In the genomic region with DNA sequence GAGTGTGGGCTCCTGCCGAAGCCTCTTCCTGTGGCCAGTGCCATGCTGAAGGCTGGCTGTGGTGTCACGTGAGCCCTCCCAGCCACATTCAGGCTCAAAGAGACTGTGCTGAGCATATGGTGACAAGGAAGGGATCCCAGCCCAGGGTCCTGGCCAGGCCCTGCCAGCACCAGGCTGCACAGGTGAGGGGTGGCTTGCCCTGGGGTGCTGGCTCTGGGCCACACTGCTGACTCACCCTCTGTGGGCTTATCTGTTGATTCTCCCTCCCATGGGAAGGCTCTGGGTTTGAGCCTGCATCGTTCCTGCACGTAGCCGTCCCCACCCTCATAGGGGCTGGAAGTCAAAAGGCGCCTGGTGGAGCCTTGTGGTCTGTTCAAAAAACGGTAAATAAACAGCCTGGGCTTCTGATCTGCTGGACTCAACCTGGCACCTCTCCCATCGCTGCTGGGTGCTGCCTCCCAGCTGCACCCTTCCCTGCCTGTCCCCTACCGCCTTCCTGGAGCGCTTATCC, we compare ENCODE assay signal across 8 cellular contexts. TPM values are rescaled to one million over a fixed set of nuclear protein-coding genes. Genes with fewer than 3 reads are reported as not detected.
A peak's percentile ranks its signal among the peaks of the same experiment; 100 is the strongest.
DNase-seq lines count a peak whose midpoint lies in the region; ATAC-seq and TF ChIP-seq lines count a peak whose summit lies in the region.

No MANE protein-coding gene starts in this region.

- intact Hi-C loops in Right ventricle myocardium inferior (cut with DNase I) (loop anchor here (2.0 kb wide), 1 partner anchor 14 kb away; no protein-coding TSS in a partner anchor), cardiac septum (cut with DNase I) (no loop called here), gastrocnemius medialis (cut with DNase I; ENCODE audit: low total_unique reads) (no loop called here)

- TF ChIP-seq CTCF in gastroesophageal sphincter (IDR thresholded peaks at IDR 0.05) (no peak), gastrocnemius medialis (IDR thresholded peaks at IDR 0.05 in 4 of 5, conservative IDR thresholded peaks at IDR 0.05 in 1 of 5) (no peak)

- no peak for TF ChIP-seq EP300 in gastroesophageal sphincter (IDR thresholded peaks at IDR 0.05)

- WGBS in gastroesophageal sphincter (ENCODE audit: low coverage in 1 of 2), 2 donors: 24 to 60% methylated on average over 2 to 4 of the region's 10 CpGs

- H3K4me1 ChIP-seq in gastroesophageal sphincter (peaks cover 0 to 75% (median 35%) of the 10 kb centered on the region in 3 donors), gastrocnemius medialis (peaks cover 50 to 55% of the 10 kb centered on the region in 2 donors)

- H3K27me3 ChIP-seq in gastroesophageal sphincter: no peaks in the 10 kb centered on the region
- H3K27me3 ChIP-seq in gastrocnemius medialis: no peaks in the 10 kb centered on the region

- H3K27ac ChIP-seq in gastroesophageal sphincter (peak overlapping the region in 3 of 4 donors; percentile 4 to 17 (median 7)), gastrocnemius medialis (peak overlapping the region; percentile 51 to 69 (median 58))

- DNase-seq in Right ventricle myocardium inferior (ENCODE audit: missing footprints) (no peak), cardiac septum (ENCODE audit: low spot score) (no peak), T1000 (lab: John Stamatoyannopoulos, UW) (peak; percentile 63), gastrocnemius medialis (no peak)
- no peak for DNase-seq in stimulated activated CD4-positive, alpha-beta T cell treated with anti-CD3 and anti-CD28 coated beads, Interleukin-15, amount 100 ng/mL, for 24 hours
- DNase-seq in stimulated activated CD4-positive, alpha-beta T cell treated with anti-CD3 and anti-CD28 coated beads, Interleukin-4, amount 100 ng/mL, for 24 hours: no peak

- in situ Hi-C loops in gastrocnemius medialis (cut with MboI; ENCODE audit: low sequenced_read_pairs in 4 of 4): no loop called here

- TF ChIP-seq POLR2A in gastroesophageal sphincter (IDR thresholded peaks at IDR 0.05) (no peak), gastrocnemius medialis (IDR thresholded peaks at IDR 0.05) (no peak)

- H3K36me3 ChIP-seq in gastroesophageal sphincter: no peaks in the 10 kb centered on the region
- no peaks in the 10 kb centered on the region for H3K36me3 ChIP-seq in gastrocnemius medialis

- H3K9me3 ChIP-seq in gastroesophageal sphincter (no peaks in the 10 kb centered on the region), gastrocnemius medialis (no peaks in the 10 kb centered on the region)

- ATAC-seq in Right ventricle myocardium inferior: peak; percentile 32
- peak; percentile 30 for ATAC-seq in gastroesophageal sphincter
- peak; percentile 40 to 51 for ATAC-seq in gastrocnemius medialis
- ATAC-seq in GM19455 (IDR thresholded peaks at IDR 0.05; ENCODE audit: unreplicated experiment): no peak

- no peak overlapping the region for H3K4me3 ChIP-seq in gastroesophageal sphincter
- H3K4me3 ChIP-seq in gastrocnemius medialis: no peak overlapping the region

RNA-seq across cellular contexts. Expression of gene DNM2, which starts 31.1 kb away (rescaled TPM):
- total RNA-seq in Right ventricle myocardium inferior (177 TPM), cardiac septum (138 TPM), gastroesophageal sphincter (100 to 1,000 TPM in 2 of 4 donors, 10 to 100 TPM in 2; 79.1 to 115 (median 96.8) TPM), gastrocnemius medialis (100 to 1,000 TPM in 3 of 4 donors, 10 to 100 TPM in 1; 76.2 to 131 (median 108) TPM)

RNA-seq across cellular contexts. Expression of gene QTRT1, which starts 47.7 kb away (rescaled TPM):
- total RNA-seq in Right ventricle myocardium inferior (28.0 TPM), cardiac septum (24.9 TPM), gastroesophageal sphincter (10 to 100 TPM; 19.6 to 36.6 (median 22.7) TPM), gastrocnemius medialis (10 to 100 TPM in 3 of 4 donors, 1 to 10 TPM in 1; 9.5 to 25.7 (median 15.4) TPM)
